8 cellular contexts compared by ENCODE assay signal in genomic region chr16:27639588-27640276, GRCh38.
A peak's percentile ranks its signal among the peaks of the same experiment; 100 is the strongest.
DNase-seq lines count a peak whose midpoint lies in the region; ATAC-seq, FAIRE-seq and TF ChIP-seq lines count a peak whose summit lies in the region.

No MANE protein-coding gene starts in this region.

- H3K4me3 Mint-ChIP-seq in activated CD8-positive, alpha-beta memory T cell treated with anti-CD3 and anti-CD28 coated beads, Interleukin-2, amount 10 ng/mL, durations not matched to agents 7 days and 5 days: no peak overlapping the region
- H3K4me3 Mint-ChIP-seq in CD8-positive, alpha-beta T cell: no peak overlapping the region

- no peak overlapping the region for H3K27ac Mint-ChIP-seq in activated CD8-positive, alpha-beta memory T cell treated with anti-CD3 and anti-CD28 coated beads, Interleukin-2, amount 10 ng/mL, durations not matched to agents 7 days and 5 days
- no peak overlapping the region for H3K27ac Mint-ChIP-seq in CD8-positive, alpha-beta T cell

- intact Hi-C loops in GM12878 (cut with micrococcal nuclease; ENCODE audit: unreplicated experiment): loop anchor here (5.0 kb wide), 1 partner anchor 433 kb away; no protein-coding TSS in a partner anchor
- intact Hi-C loops in CD8-positive, alpha-beta T cell (cut with DNase I, micrococcal nuclease): no loop called here

- H3K4me1 Mint-ChIP-seq in activated CD8-positive, alpha-beta memory T cell treated with anti-CD3 and anti-CD28 coated beads, Interleukin-2, amount 10 ng/mL, durations not matched to agents 7 days and 5 days: peaks cover 5% of the 10 kb centered on the region
- no peaks in the 10 kb centered on the region for H3K4me1 Mint-ChIP-seq in CD8-positive, alpha-beta T cell (ENCODE audit: low read depth)

- H3K27me3 ChIP-seq in GM12878 (replicated peaks in 1 of 2; ENCODE audit: control insufficient read depth in 2 of 2, insufficient read depth in 2 of 2, low read length in 1 of 2): no peaks in the 10 kb centered on the region
- no peaks in the 10 kb centered on the region for H3K27me3 ChIP-seq in CD8-positive, alpha-beta T cell (ENCODE audit: insufficient read depth, low read length)

- H3K9me3 ChIP-seq in GM12878 (replicated peaks; ENCODE audit: control insufficient read depth, insufficient read depth, low read length): no peaks in the 10 kb centered on the region
- H3K9me3 ChIP-seq in CD8-positive, alpha-beta T cell (ENCODE audit: low read length): no peaks in the 10 kb centered on the region

- H3K36me3 Mint-ChIP-seq in activated CD8-positive, alpha-beta memory T cell treated with anti-CD3 and anti-CD28 coated beads, Interleukin-2, amount 10 ng/mL, durations not matched to agents 7 days and 5 days: peaks cover 3% of the 10 kb centered on the region
- peaks cover 23% of the 10 kb centered on the region for H3K36me3 Mint-ChIP-seq in CD8-positive, alpha-beta T cell

- H3K27me3 Mint-ChIP-seq in activated CD8-positive, alpha-beta memory T cell treated with anti-CD3 and anti-CD28 coated beads, Interleukin-2, amount 10 ng/mL, durations not matched to agents 7 days and 5 days: no peaks in the 10 kb centered on the region
- H3K27me3 Mint-ChIP-seq in CD8-positive, alpha-beta T cell (ENCODE audit: low read depth): no peaks in the 10 kb centered on the region

- no peak for ATAC-seq in activated CD8-positive, alpha-beta memory T cell treated with anti-CD3 and anti-CD28 coated beads, Interleukin-2, amount 10 ng/mL, durations not matched to agents 7 days and 5 days
- ATAC-seq in HG02588 (IDR thresholded peaks at IDR 0.05; ENCODE audit: unreplicated experiment) (peak; percentile 50), GM12878 (peak; percentile 97)
- no peak for ATAC-seq in CD8-positive, alpha-beta T cell

- H3K9me3 Mint-ChIP-seq in activated CD8-positive, alpha-beta memory T cell treated with anti-CD3 and anti-CD28 coated beads, Interleukin-2, amount 10 ng/mL, durations not matched to agents 7 days and 5 days (ENCODE audit: low read depth): no peaks in the 10 kb centered on the region
- H3K9me3 Mint-ChIP-seq in CD8-positive, alpha-beta T cell: no peaks in the 10 kb centered on the region

- RAD21 ChIA-PET in GM12878 (lab: Charles Lee; ENCODE audit: unreplicated experiment): interaction anchor here (0.8 to 1.4 kb wide), 7 partner anchors 18 to 578 kb away, joined by 4 to 7 read pairs (median 4); partner anchors contain the start of genes GTF3C1 and KATNIP

- H4K20me1 ChIP-seq in GM12878 (ENCODE audit: control insufficient read depth, insufficient read depth): peaks cover 4% of the 10 kb centered on the region; the same call in 1 of the 2 replicates

- SMC1A ChIA-PET in GM12878 (lab: Charles Lee; ENCODE audit: uncharacterized antibody, unreplicated experiment): interaction anchor here (0.8 to 2.1 kb wide), 7 partner anchors 9 to 578 kb away, joined by 3 to 9 read pairs (median 4); partner anchors contain the start of genes GTF3C1 and KATNIP

- in situ Hi-C loops in GM12878 (cut with MboI): loop anchor here (25.0 kb wide), 1 partner anchor 423 kb away; the partner anchor contains the start of gene GSG1L

- 0 out of 2 replicates have a peak overlapping the region, but pooled peaks have one; percentile 7 for H3K4me2 ChIP-seq in GM12878 (ENCODE audit: control insufficient read depth, insufficient read depth)

- no TSS peak for BruUV-seq in GM12878 (replicated peaks; lab: Mats Ljungman, UMichigan)

- TF ChIP-seq POLR2A in GM12878 (IDR thresholded peaks at IDR 0.05; ENCODE audit: low read depth, low read length): no peak

- no peak overlapping the region for H3K4me3 ChIP-seq in GM12878
- H3K4me3 ChIP-seq in CD8-positive, alpha-beta T cell (ENCODE audit: low read depth, low read length): no peak overlapping the region

- peak; percentile 68 to 89 (median 81) for TF ChIP-seq CTCF in GM12878 (IDR thresholded peaks at IDR 0.05 in 2 of 3, conservative IDR thresholded peaks at IDR 0.05 in 1 of 3; ENCODE audit: control insufficient read depth in 2 of 3, extremely low read depth in 1 of 3, insufficient read depth in 1 of 3, low read depth in 3 of 3, low read length in 3 of 3)
- TF ChIP-seq CTCF in CD8-positive, alpha-beta T cell (IDR thresholded peaks at IDR 0.05): no peak

- TF ChIP-seq EP300 in GM12878 (IDR thresholded peaks at IDR 0.05; ENCODE audit: borderline replicate concordance in 1 of 2, control insufficient read depth in 1 of 2, low read depth in 2 of 2, low read length in 2 of 2): no peak

- peak; percentile 79 for TF ChIP-seq RAD21 in GM12878 (IDR thresholded peaks at IDR 0.05; ENCODE audit: insufficient read depth, low read depth, low read length)

- peak; percentile 45 for DNase-seq in activated CD8-positive, alpha-beta memory T cell treated with anti-CD3 and anti-CD28 coated beads, Interleukin-2, amount 10 ng/mL, durations not matched to agents 7 days and 5 days
- DNase-seq in activated CD8-positive, alpha-beta memory T cell treated with anti-CD3 and anti-CD28 coated beads, Interleukin-2, amount 50 U/mL, for 4 hours: no peak
- DNase-seq in NCI-H82 (lab: John Stamatoyannopoulos, UW): peak; percentile 89
- DNase-seq in GM12878 (ENCODE audit: low read depth, low spot score): peak; percentile 2
- peak; percentile 79 for DNase-seq in iPS-NIHi7 (ENCODE audit: extremely low spot score)
- DNase-seq in stimulated activated CD8-positive, alpha-beta memory T cell treated with anti-CD3 and anti-CD28 coated beads, Interleukin-4, amount 100 ng/mL, for 48 hours: peak; percentile 38
- no peak for DNase-seq in CD8-positive, alpha-beta T cell

- H2AFZ ChIP-seq in GM12878 (ENCODE audit: control insufficient read depth, low read depth, low read length): peak overlapping the region; percentile 46; the same call in 1 of the 2 replicates

- WGBS in GM12878 (ENCODE audit: insufficient coverage, insufficient replicate concordance, low lambda C conversion rate, missing lambda C conversion rate): 27% methylated on average over 6 of the region's 6 CpGs

- CTCF ChIA-PET in activated CD8-positive, alpha-beta memory T cell treated with anti-CD3 and anti-CD28 coated beads, Interleukin-2, amount 10 ng/mL, durations not matched to agents 7 days and 5 days (lab: Charles Lee): interaction anchor here (1.0 to 2.5 kb wide), 9 partner anchors 11 to 579 kb away, joined by 3 to 13 read pairs (median 4); no protein-coding TSS in a partner anchor
- CTCF ChIA-PET in GM12878 (lab: Yijun Ruan, JAX): interaction anchor here (0.7 to 3.2 kb wide), 27 partner anchors 10 to 578 kb away, joined by 3 to 34 read pairs (median 4); partner anchors contain the start of genes GTF3C1 and KATNIP
- CTCF ChIA-PET in CD8-positive, alpha-beta T cell (lab: Charles Lee): no interaction called here

- peak; percentile 82 for FAIRE-seq in GM12878 (lab: Jason Lieb, UNC)

- H3K4me1 ChIP-seq in GM12878 (ENCODE audit: control insufficient read depth, insufficient read depth, low read length): peaks cover 12% of the 10 kb centered on the region
- no peaks in the 10 kb centered on the region for H3K4me1 ChIP-seq in CD8-positive, alpha-beta T cell (ENCODE audit: insufficient read depth, low read length)

- no peak overlapping the region for H3K9ac ChIP-seq in GM12878 (ENCODE audit: control insufficient read depth, insufficient read depth, low read length)

- no peaks in the 10 kb centered on the region for H3K36me3 ChIP-seq in GM12878 (ENCODE audit: control insufficient read depth in 2 of 2, insufficient read depth in 2 of 2, low read length in 1 of 2)
- no peaks in the 10 kb centered on the region for H3K36me3 ChIP-seq in CD8-positive, alpha-beta T cell (ENCODE audit: insufficient read depth, low read length)

- POLR2A ChIA-PET in GM12878 (lab: Charles Lee): no interaction called here
- POLR2A ChIA-PET in CD8-positive, alpha-beta T cell (lab: Charles Lee): no interaction called here

- H3K79me2 ChIP-seq in GM12878 (ENCODE audit: control insufficient read depth, insufficient read depth, low read length): no peaks in the 10 kb centered on the region

- no peak overlapping the region for H3K27ac ChIP-seq in GM12878 (ENCODE audit: control insufficient read depth, insufficient read depth)
- H3K27ac ChIP-seq in CD8-positive, alpha-beta T cell (ENCODE audit: low read depth, low read length): no peak overlapping the region

TF ChIP-seq in GM12878, 131 proteins besides CTCF, POLR2A, EP300 and RAD21:
- TF ChIP-seq ZBTB11 (CRISPR knock-in tag; IDR thresholded peaks at IDR 0.05) (no peak), NBN (IDR thresholded peaks at IDR 0.05) (no peak), SMARCA5 (IDR thresholded peaks at IDR 0.05) (peak; percentile 53; the same call in 1 of the 2 replicates), RUNX3 (IDR thresholded peaks at IDR 0.05; ENCODE audit: low read length) (0 out of 2 replicates have a peak, but pooled peaks have one; percentile 14), SPI1 (IDR thresholded peaks at IDR 0.05; ENCODE audit: borderline replicate concordance, insufficient read depth, low read depth, low read length) (peak; percentile 50; the same call in 1 of the 2 replicates), POU2F2 (IDR thresholded peaks at IDR 0.05; ENCODE audit: borderline replicate concordance, low read depth, low read length) (peak; percentile 80; the same call in 1 of the 3 replicates), SMC3 (IDR thresholded peaks at IDR 0.05; ENCODE audit: borderline replicate concordance, low read length) (peak; percentile 40; the same call in 1 of the 2 replicates), ZNF384 (IDR thresholded peaks at IDR 0.05; ENCODE audit: borderline replicate concordance, low read depth, low read length) (peak; percentile 82)

Comparison
In these comparisons a context has a peak if more than half of its experiments do, and no peak if none do; other contexts are left out.
1. DNase-seq: peak in activated CD8-positive, alpha-beta memory T cell treated with anti-CD3 and anti-CD28 coated beads, Interleukin-2, amount 10 ng/mL, durations not matched to agents 7 days and 5 days (single experiment), NCI-H82 (single experiment), GM12878 (single experiment), iPS-NIHi7 (single experiment) and stimulated activated CD8-positive, alpha-beta memory T cell treated with anti-CD3 and anti-CD28 coated beads, Interleukin-4, amount 100 ng/mL, for 48 hours (single experiment); none in activated CD8-positive, alpha-beta memory T cell treated with anti-CD3 and anti-CD28 coated beads, Interleukin-2, amount 50 U/mL, for 4 hours (single experiment) and CD8-positive, alpha-beta T cell (0 of 7).
2. ATAC-seq: peak in HG02588 (single experiment) and GM12878 (single experiment); none in activated CD8-positive, alpha-beta memory T cell treated with anti-CD3 and anti-CD28 coated beads, Interleukin-2, amount 10 ng/mL, durations not matched to agents 7 days and 5 days (single experiment) and CD8-positive, alpha-beta T cell (single experiment).